Comparison of ENCODE assay signal across 18 cellular contexts in genomic region chr15:59014068-59014467, GRCh38.
"Had no signal": no experiment of that assay in that cellular context is flagged by ENCODE, and none has a peak within 500 bp of the region (broad histone marks: within the 10 kb centered on the region; RNA-seq: fewer than 3 reads in every experiment).

No MANE protein-coding gene starts in this region.

- H3K9me3 Mint-ChIP-seq: naive thymus-derived CD4-positive, alpha-beta T cell; stimulated activated effector memory CD8-positive, alpha-beta T cell treated with anti-CD3 and anti-CD28 coated beads, Interleukin-12 subunit alpha, Interleukin-12 subunit beta, amount 100 ng/mL, for 72 hours; stimulated activated naive CD8-positive, alpha-beta T cell treated with anti-CD3 and anti-CD28 coated beads, Interleukin-15, Interleukin-2, amounts not matched to agents 100 ng/mL and 50 ng/mL, for 24 hours had no signal

- H3K27ac Mint-ChIP-seq: stimulated activated effector memory CD8-positive, alpha-beta T cell treated with anti-CD3 and anti-CD28 coated beads, Interleukin-12 subunit alpha, Interleukin-12 subunit beta, amount 100 ng/mL, for 72 hours; stimulated activated naive CD8-positive, alpha-beta T cell treated with anti-CD3 and anti-CD28 coated beads, Interleukin-15, Interleukin-2, amounts not matched to agents 100 ng/mL and 50 ng/mL, for 24 hours had no signal

- H3K27me3 ChIP-seq: esophagus muscularis mucosa, gastrocnemius medialis, left lung, neutrophil, transverse colon had no signal

- H3K4me3 ChIP-seq: esophagus muscularis mucosa, gastrocnemius medialis, left lung, lower lobe of right lung, thoracic aorta, transverse colon had no signal

- H3K4me3 Mint-ChIP-seq: naive thymus-derived CD4-positive, alpha-beta T cell; stimulated activated effector memory CD8-positive, alpha-beta T cell treated with anti-CD3 and anti-CD28 coated beads, Interleukin-12 subunit alpha, Interleukin-12 subunit beta, amount 100 ng/mL, for 72 hours; stimulated activated naive CD8-positive, alpha-beta T cell treated with anti-CD3 and anti-CD28 coated beads, Interleukin-15, Interleukin-2, amounts not matched to agents 100 ng/mL and 50 ng/mL, for 24 hours had no signal

- H3K36me3 ChIP-seq: esophagus muscularis mucosa, gastrocnemius medialis, left lung, thoracic aorta had no signal

- H3K9me3 ChIP-seq: esophagus muscularis mucosa, gastrocnemius medialis, left lung, lower lobe of right lung, neutrophil, thoracic aorta, transverse colon had no signal

- H3K27me3 Mint-ChIP-seq: naive thymus-derived CD4-positive, alpha-beta T cell; stimulated activated naive CD8-positive, alpha-beta T cell treated with anti-CD3 and anti-CD28 coated beads, Interleukin-15, Interleukin-2, amounts not matched to agents 100 ng/mL and 50 ng/mL, for 24 hours had no signal

- H3K27ac ChIP-seq: epithelial cell of prostate, esophagus muscularis mucosa, gastrocnemius medialis, left lung, lower lobe of right lung, neutrophil, transverse colon had no signal

- DNase-seq: caudate nucleus; cortex of kidney; effector memory CD4-positive, alpha-beta T cell; gastrocnemius medialis; islet precursor cell; left lung; lower lobe of right lung; naive thymus-derived CD4-positive, alpha-beta T cell; right cardiac atrium; stimulated activated CD4-positive, alpha-beta T cell treated with anti-CD3 and anti-CD28 coated beads, Interleukin-4, amount 100 ng/mL, for 1 hour; stimulated activated CD8-positive, alpha-beta memory T cell treated with anti-CD3 and anti-CD28 coated beads, Interleukin-4, amount 100 ng/mL, for 48 hours; transverse colon had no signal

- ATAC-seq: gastrocnemius medialis; left lung; lower lobe of right lung; naive thymus-derived CD4-positive, alpha-beta T cell; right cardiac atrium; stimulated activated effector memory CD8-positive, alpha-beta T cell treated with anti-CD3 and anti-CD28 coated beads, Interleukin-12 subunit alpha, Interleukin-12 subunit beta, amount 100 ng/mL, for 72 hours had no signal
